Comparison of ENCODE assay signal across 17 cellular contexts in the genomic region with DNA sequence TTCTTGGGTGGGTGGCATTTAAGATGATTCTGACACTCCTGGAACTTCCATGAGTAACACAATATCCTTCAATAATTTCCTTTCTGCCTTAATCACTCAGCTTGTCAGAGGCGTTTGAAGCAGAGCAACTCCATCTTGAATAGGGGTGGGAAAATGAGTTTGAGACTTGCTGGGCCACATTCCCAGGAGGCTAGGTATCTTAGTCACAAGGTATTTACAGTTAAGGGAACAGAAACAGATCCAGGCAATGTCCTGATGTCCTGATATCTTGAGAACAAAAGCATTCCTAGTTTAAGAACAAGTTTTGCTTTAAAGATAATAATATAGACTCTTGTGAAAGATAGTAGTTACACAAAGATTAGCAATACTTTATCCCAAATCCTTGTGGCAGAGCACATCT.
DNase-seq lines count a peak whose midpoint lies in the region; ATAC-seq, FAIRE-seq and TF ChIP-seq lines count a peak whose summit lies in the region.
"Had no signal": no experiment of that assay in that cellular context is flagged by ENCODE, and none has a peak within 500 bp of the region (broad histone marks: within the 10 kb centered on the region; RNA-seq: fewer than 3 reads in every experiment).

No MANE protein-coding gene starts in this region.

- H3K27ac ChIP-seq in HCT116 (ENCODE audit: low read depth, low read length) = peak overlapping the region; percentile 36; the same call in 1 of the 2 replicates
- H3K27ac ChIP-seq in SJSA1 = peak overlapping the region; percentile 15; the same call in 1 of the 2 replicates
- peak overlapping the region; percentile 90 for H3K27ac ChIP-seq in keratinocyte (ENCODE audit: control insufficient read depth, insufficient read depth, low read length)
- H3K27ac ChIP-seq in smooth muscle cell (ENCODE audit: low read depth) = peak overlapping the region; percentile 87
- H3K27ac ChIP-seq: WERI-Rb-1 had no signal

- TF ChIP-seq CTCF in HCT116 (IDR thresholded peaks at IDR 0.05 in 2 of 3, conservative IDR thresholded peaks at IDR 0.05 in 1 of 3; ENCODE audit: borderline replicate concordance in 1 of 3, insufficient read depth in 1 of 3, low read depth in 2 of 3, low read length in 2 of 3) = no peak
- TF ChIP-seq CTCF in keratinocyte (optimal IDR thresholded peaks at IDR 0.05 in 1 of 3, IDR thresholded peaks at IDR 0.05 in 1 of 3, conservative IDR thresholded peaks at IDR 0.05 in 1 of 3; ENCODE audit: extremely low read depth in 1 of 3, insufficient read depth in 2 of 3, low read length in 3 of 3) = no peak
- no peak for TF ChIP-seq CTCF in smooth muscle cell (IDR thresholded peaks at IDR 0.05; ENCODE audit: borderline replicate concordance, insufficient read depth, poor library complexity, severe bottlenecking)
- TF ChIP-seq CTCF in CD14-positive monocyte (IDR thresholded peaks at IDR 0.05) = no peak

- no TSS peak for BruUV-seq in HCT116 (replicated peaks; lab: Mats Ljungman, UMichigan)

- H2AFZ ChIP-seq in HCT116 (ENCODE audit: low read depth, low read length, poor library complexity, severe bottlenecking) = peak overlapping the region; percentile 40
- peak overlapping the region; percentile 64 for H2AFZ ChIP-seq in keratinocyte (ENCODE audit: control insufficient read depth, low read length)
- H2AFZ ChIP-seq in smooth muscle cell (ENCODE audit: low read depth) = no peak overlapping the region

- no peak for TF ChIP-seq RAD21 in HCT116 (IDR thresholded peaks at IDR 0.05; ENCODE audit: low read depth)

- peaks cover 2 to 5% (median 2%) of the 10 kb centered on the region in 3 donors for H3K27me3 Mint-ChIP-seq in CD14-positive monocyte (ENCODE audit: low read depth in 3 of 3)

- H3K4me3 Mint-ChIP-seq in CD14-positive monocyte = no peak overlapping the region
- H3K4me3 Mint-ChIP-seq: nephron had no signal

- H3K27me3 ChIP-seq in HCT116 (ENCODE audit: insufficient read depth, low read length) (no peaks in the 10 kb centered on the region), SJSA1 (replicated peaks) (no peaks in the 10 kb centered on the region), keratinocyte (ENCODE audit: control insufficient read depth, extremely low read depth, insufficient read depth, low read length) (no peaks in the 10 kb centered on the region), smooth muscle cell (ENCODE audit: low read depth) (no peaks in the 10 kb centered on the region)

- H3K79me2 ChIP-seq in HCT116 (ENCODE audit: insufficient read depth, low read length) (no peaks in the 10 kb centered on the region), keratinocyte (ENCODE audit: control insufficient read depth, insufficient read depth, low read length) (no peaks in the 10 kb centered on the region), smooth muscle cell (ENCODE audit: low read depth) (no peaks in the 10 kb centered on the region)

- no peaks in the 10 kb centered on the region for H3K9me2 ChIP-seq in HCT116 (ENCODE audit: insufficient read depth)

- H3K4me1 Mint-ChIP-seq in CD14-positive monocyte = no peaks in the 10 kb centered on the region
- H3K4me1 Mint-ChIP-seq: nephron had no signal

- H3K4me1 ChIP-seq in HCT116 (ENCODE audit: control insufficient read depth in 1 of 2, insufficient read depth in 2 of 2, low read length in 2 of 2) (peaks cover 10 to 29% of the 10 kb centered on the region in 2 experiments), SJSA1 (replicated peaks) (no peaks in the 10 kb centered on the region), keratinocyte (ENCODE audit: control insufficient read depth, extremely low read depth, insufficient read depth, low read length) (peaks cover 29% of the 10 kb centered on the region), smooth muscle cell (ENCODE audit: low read depth) (no peaks in the 10 kb centered on the region)

- peak; percentile 80 for ATAC-seq in HCT116

- dilution Hi-C loops in keratinocyte (cut with MboI; ENCODE audit: extremely low pct_ligation_motif_present, low sequenced_read_pairs) = no loop called here

- no peaks in the 10 kb centered on the region for H3K36me3 Mint-ChIP-seq in CD14-positive monocyte

- CTCF ChIA-PET in HCT116 (lab: Charles Lee) = no interaction called here

- H3K9me3 ChIP-seq in HCT116 (ENCODE audit: control insufficient read depth in 1 of 2, insufficient read depth in 1 of 2, low read depth in 1 of 2, low read length in 2 of 2) (no peaks in the 10 kb centered on the region), SJSA1 (replicated peaks) (no peaks in the 10 kb centered on the region), keratinocyte (ENCODE audit: control insufficient read depth, low read depth, low read length) (no peaks in the 10 kb centered on the region), smooth muscle cell (replicated peaks; ENCODE audit: low read depth) (no peaks in the 10 kb centered on the region)

- H3K9me1 ChIP-seq in keratinocyte (ENCODE audit: control insufficient read depth, extremely low read depth, insufficient read depth, low read length) = no peaks in the 10 kb centered on the region

- peak; percentile 86 for FAIRE-seq in keratinocyte (lab: Jason Lieb, UNC)

- H3K9ac ChIP-seq in HCT116 (ENCODE audit: low read length) = 0 out of 2 replicates have a peak overlapping the region, but pooled peaks have one; percentile 12
- H3K9ac ChIP-seq in keratinocyte (ENCODE audit: control insufficient read depth, extremely low read depth, insufficient read depth, low read length) = peak overlapping the region; percentile 63
- H3K9ac ChIP-seq in smooth muscle cell (ENCODE audit: low read depth) = peak overlapping the region; percentile 32

- peak overlapping the region; percentile 64 for H3K4me2 ChIP-seq in HCT116 (ENCODE audit: low read length)
- peak overlapping the region; percentile 87 for H3K4me2 ChIP-seq in keratinocyte (ENCODE audit: control insufficient read depth, extremely low read depth, insufficient read depth, low read depth, low read length)
- no peak overlapping the region for H3K4me2 ChIP-seq in smooth muscle cell

- 38% methylated on average over 1 of the region's 1 CpG for WGBS in smooth muscle cell (ENCODE audit: low lambda C conversion rate)

- H3K4me3 ChIP-seq in HCT116 (replicated peaks in 1 of 2; ENCODE audit: low read depth in 1 of 2, low read length in 2 of 2) = peak overlapping the region in 1 of 2 experiments; percentile 29; a peak in 1 of 4 replicates
- no peak overlapping the region for H3K4me3 ChIP-seq in SJSA1
- peak overlapping the region in 2 of 3 experiments; percentile 56 to 63 for H3K4me3 ChIP-seq in keratinocyte (ENCODE audit: control insufficient read depth in 2 of 3, extremely low read depth in 1 of 3, insufficient read depth in 2 of 3, low read depth in 1 of 3, low read length in 3 of 3)
- no peak overlapping the region for H3K4me3 ChIP-seq in smooth muscle cell

- peak; percentile 36 for DNase-seq in HCT116 (ENCODE audit: low read depth, low spot score)
- no peak for DNase-seq in SJSA1 (ENCODE audit: low read depth in 1 of 2, low spot score in 2 of 2)
- peak; percentile 69 for DNase-seq in keratinocyte (ENCODE audit: low read depth, low spot score)
- DNase-seq in smooth muscle cell (lab: John Stamatoyannopoulos, UW; ENCODE audit: unreplicated experiment) = no peak
- no peak for DNase-seq in NCI-H2171 treated with DMSO at 0.1 percent for 48 hours (lab: John Stamatoyannopoulos, UW)
- DNase-seq in CD14-positive monocyte (ENCODE audit: low spot score) = no peak
- DNase-seq in NCI-H524 treated with DMSO at 0.1 percent for 48 hours (lab: John Stamatoyannopoulos, UW) = no peak
- DNase-seq: activated CD4-positive, alpha-beta T cell treated with anti-CD3 and anti-CD28 coated beads, Interleukin-2, amount 50 U/mL, for 4 hours; anterior cingulate cortex; DND-41; effector CD4-positive, alpha-beta T cell; KBM-7; midbrain; NCI-H2029 treated with DMSO at 0.1 percent for 48 hours; NCI-H446 treated with DMSO at 0.1 percent for 48 hours; WERI-Rb-1 had no signal

- POLR2A ChIA-PET in HCT116 (lab: Charles Lee) = no interaction called here

- intact Hi-C loops in HCT116 (cut with micrococcal nuclease) = no loop called here
- intact Hi-C loops in CD14-positive monocyte (cut with micrococcal nuclease) = no loop called here

- H4K20me1 ChIP-seq in HCT116 (ENCODE audit: insufficient read depth) (no peaks in the 10 kb centered on the region), keratinocyte (ENCODE audit: control insufficient read depth, extremely low read depth, insufficient read depth, low read length) (no peaks in the 10 kb centered on the region), smooth muscle cell (ENCODE audit: low read depth) (no peaks in the 10 kb centered on the region)

- no peaks in the 10 kb centered on the region for H3K36me3 ChIP-seq in HCT116 (ENCODE audit: control insufficient read depth in 1 of 2, insufficient read depth in 2 of 2, low read length in 2 of 2)
- H3K36me3 ChIP-seq in SJSA1 = no peaks in the 10 kb centered on the region
- H3K36me3 ChIP-seq in keratinocyte (ENCODE audit: control insufficient read depth in 2 of 2, extremely low read depth in 1 of 2, insufficient read depth in 2 of 2, low read length in 2 of 2) = no peaks in the 10 kb centered on the region
- no peaks in the 10 kb centered on the region for H3K36me3 ChIP-seq in smooth muscle cell (ENCODE audit: low read depth)
- H3K36me3 ChIP-seq: WERI-Rb-1 had no signal

- no peak overlapping the region for H3K27ac Mint-ChIP-seq in CD14-positive monocyte
- H3K27ac Mint-ChIP-seq: nephron had no signal

- H3F3A ChIP-seq in smooth muscle cell (ENCODE audit: low read depth) = no peaks in the 10 kb centered on the region

- H3K9me3 Mint-ChIP-seq in CD14-positive monocyte = peaks cover 0 to 6% (median 3%) of the 10 kb centered on the region in 7 donors

- RAD21 ChIA-PET in HCT116 (lab: Charles Lee; ENCODE audit: low non-redundant PET in 1 of 2, low total read pairs in 2 of 2, uncharacterized antibody in 2 of 2, unreplicated experiment in 2 of 2) = no interaction called here

- TF ChIP-seq POLR2A in HCT116 (IDR thresholded peaks at IDR 0.05; ENCODE audit: borderline replicate concordance, extremely low read depth, insufficient read depth, insufficient read length) = no peak

TF ChIP-seq in HCT116, 20 proteins besides CTCF, POLR2A, EP300 and RAD21 (continues in another document):
- 0 out of 2 replicates have a peak, but pooled peaks have one; percentile 8 for TF ChIP-seq CEBPB (IDR thresholded peaks at IDR 0.05; ENCODE audit: low read depth)
- TF ChIP-seq, protein P1, sequence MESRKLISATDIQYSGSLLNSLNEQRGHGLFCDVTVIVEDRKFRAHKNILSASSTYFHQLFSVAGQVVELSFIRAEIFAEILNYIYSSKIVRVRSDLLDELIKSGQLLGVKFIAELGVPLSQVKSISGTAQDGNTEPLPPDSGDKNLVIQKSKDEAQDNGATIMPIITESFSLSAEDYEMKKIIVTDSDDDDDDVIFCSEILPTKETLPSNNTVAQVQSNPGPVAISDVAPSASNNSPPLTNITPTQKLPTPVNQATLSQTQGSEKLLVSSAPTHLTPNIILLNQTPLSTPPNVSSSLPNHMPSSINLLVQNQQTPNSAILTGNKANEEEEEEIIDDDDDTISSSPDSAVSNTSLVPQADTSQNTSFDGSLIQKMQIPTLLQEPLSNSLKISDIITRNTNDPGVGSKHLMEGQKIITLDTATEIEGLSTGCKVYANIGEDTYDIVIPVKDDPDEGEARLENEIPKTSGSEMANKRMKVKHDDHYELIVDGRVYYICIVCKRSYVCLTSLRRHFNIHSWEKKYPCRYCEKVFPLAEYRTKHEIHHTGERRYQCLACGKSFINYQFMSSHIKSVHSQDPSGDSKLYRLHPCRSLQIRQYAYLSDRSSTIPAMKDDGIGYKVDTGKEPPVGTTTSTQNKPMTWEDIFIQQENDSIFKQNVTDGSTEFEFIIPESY (IDR thresholded peaks at IDR 0.05; ENCODE audit: extremely low read depth, insufficient replicate concordance, low read length) = no peak

Comparison
In these comparisons a context has a peak if more than half of its experiments do, and no peak if none do; other contexts are left out.
1. DNase-seq: peak in HCT116 (single experiment) and keratinocyte (single experiment); none in SJSA1 (0 of 2), smooth muscle cell (single experiment), NCI-H2171 treated with DMSO at 0.1 percent for 48 hours (single experiment), CD14-positive monocyte (single experiment) and NCI-H524 treated with DMSO at 0.1 percent for 48 hours (single experiment).
2. H3K27ac ChIP-seq: peak in every context shown above with its lines; median percentile 90 in keratinocyte; 87 in smooth muscle cell; 36 in HCT116; 15 in SJSA1.
3. H3K4me3 ChIP-seq: peak in keratinocyte (2 of 3); none in SJSA1 (single experiment) and smooth muscle cell (single experiment).
4. H3K9ac ChIP-seq: peak in every context shown above with its lines; median percentile 63 in keratinocyte; 32 in smooth muscle cell; 12 in HCT116.